Comparison of ENCODE assay signal across 20 cellular contexts in the genomic region with DNA sequence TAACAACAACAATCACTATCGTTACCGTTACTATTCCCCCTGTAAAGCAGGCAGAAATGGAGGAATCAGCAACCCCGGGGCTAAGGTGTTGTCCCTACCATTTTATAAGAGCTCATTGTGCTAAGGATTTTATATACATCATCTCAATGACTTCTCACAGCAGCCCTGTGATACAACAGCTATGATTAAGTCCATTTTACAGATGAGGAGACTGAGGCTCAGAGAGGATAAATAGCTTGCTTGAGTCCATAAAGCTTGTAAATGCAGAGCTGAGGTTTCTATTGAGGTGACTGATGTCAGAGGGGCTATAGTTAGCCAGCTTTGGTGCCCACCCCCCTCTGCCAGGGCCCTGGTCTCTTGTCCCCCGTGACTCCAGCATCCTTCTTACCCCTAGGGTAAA.
"Had no signal": no experiment of that assay in that cellular context is flagged by ENCODE, and none has a peak within 500 bp of the region (broad histone marks: within the 10 kb centered on the region; RNA-seq: fewer than 3 reads in every experiment).

No MANE protein-coding gene starts in this region.

- H3K27me3 ChIP-seq: suprapubic skin, vagina had no signal

- H3K27ac ChIP-seq: suprapubic skin, vagina had no signal

- H3K27me3 Mint-ChIP-seq: activated CD4-positive, alpha-beta memory T cell treated with anti-CD3 and anti-CD28 coated beads, Interleukin-2, amount 10 ng/mL, durations not matched to agents 7 days and 5 days; activated CD8-positive, alpha-beta memory T cell treated with anti-CD3 and anti-CD28 coated beads, Interleukin-2, amount 10 ng/mL, durations not matched to agents 7 days and 5 days; natural killer cell treated with Interleukin-12 subunit alpha and Interleukin-12 subunit beta and Interleukin-15 and Interleukin-18, amount 100 ng/mL, for 72 hours; stimulated activated naive CD8-positive, alpha-beta T cell treated with anti-CD3 and anti-CD28 coated beads, Interleukin-15, Interleukin-2, amounts not matched to agents 100 ng/mL and 50 ng/mL, for 24 hours had no signal

- H3K4me1 Mint-ChIP-seq: activated CD4-positive, alpha-beta memory T cell treated with anti-CD3 and anti-CD28 coated beads, Interleukin-2, amount 10 ng/mL, durations not matched to agents 7 days and 5 days; activated CD8-positive, alpha-beta memory T cell treated with anti-CD3 and anti-CD28 coated beads, Interleukin-2, amount 10 ng/mL, durations not matched to agents 7 days and 5 days had no signal

- H3K4me3 ChIP-seq: suprapubic skin, vagina had no signal

- H3K27ac Mint-ChIP-seq: activated CD4-positive, alpha-beta memory T cell treated with anti-CD3 and anti-CD28 coated beads, Interleukin-2, amount 10 ng/mL, durations not matched to agents 7 days and 5 days; activated CD8-positive, alpha-beta memory T cell treated with anti-CD3 and anti-CD28 coated beads, Interleukin-2, amount 10 ng/mL, durations not matched to agents 7 days and 5 days; activated naive CD4-positive, alpha-beta T cell treated with anti-CD3 and anti-CD28 coated beads for 36 hours; activated T-helper 2 cell treated with anti-CD3 and anti-CD28 coated beads, Interferon-gamma antibody, Interleukin-2, Interleukin-4, amounts not matched to agents 10 μg/mL and 5 μg/mL and 100 μg/mL, durations not matched to agents 14 hours and 24 hours and 36 hours; natural killer cell treated with Interleukin-12 subunit alpha and Interleukin-12 subunit beta and Interleukin-15 and Interleukin-18, amount 100 ng/mL, for 72 hours; stimulated activated naive CD8-positive, alpha-beta T cell treated with anti-CD3 and anti-CD28 coated beads, Interleukin-15, Interleukin-2, amounts not matched to agents 100 ng/mL and 50 ng/mL, for 24 hours had no signal

- DNase-seq: activated CD4-positive, alpha-beta memory T cell treated with anti-CD3 and anti-CD28 coated beads, Interleukin-2, amount 10 ng/mL, durations not matched to agents 7 days and 5 days; activated CD4-positive, alpha-beta T cell treated with anti-CD3 and anti-CD28 coated beads for 48 hours; activated CD4-positive, CD25-positive, alpha-beta regulatory T cell; activated CD8-positive, alpha-beta memory T cell treated with anti-CD3 and anti-CD28 coated beads, Interleukin-2, amount 10 ng/mL, durations not matched to agents 7 days and 5 days; activated naive CD4-positive, alpha-beta T cell treated with anti-CD3 and anti-CD28 coated beads for 36 hours; dermis blood vessel endothelial cell; effector memory CD4-positive, alpha-beta T cell; hippocampal formation; left cardiac atrium; retina; stimulated activated CD4-positive, alpha-beta T cell treated with anti-CD3 and anti-CD28 coated beads, Interleukin-2, amount 100 ng/mL, for 24 hours; T-helper 1 cell; T-helper 9 cell; trophoblast cell had no signal

- H3K9me3 Mint-ChIP-seq: activated CD4-positive, alpha-beta memory T cell treated with anti-CD3 and anti-CD28 coated beads, Interleukin-2, amount 10 ng/mL, durations not matched to agents 7 days and 5 days; activated naive CD4-positive, alpha-beta T cell treated with anti-CD3 and anti-CD28 coated beads for 36 hours; activated T-helper 2 cell treated with anti-CD3 and anti-CD28 coated beads, Interferon-gamma antibody, Interleukin-2, Interleukin-4, amounts not matched to agents 10 μg/mL and 5 μg/mL and 100 μg/mL, durations not matched to agents 14 hours and 24 hours and 36 hours; natural killer cell treated with Interleukin-12 subunit alpha and Interleukin-12 subunit beta and Interleukin-15 and Interleukin-18, amount 100 ng/mL, for 72 hours; stimulated activated naive CD8-positive, alpha-beta T cell treated with anti-CD3 and anti-CD28 coated beads, Interleukin-15, Interleukin-2, amounts not matched to agents 100 ng/mL and 50 ng/mL, for 24 hours had no signal

- ATAC-seq: activated CD8-positive, alpha-beta memory T cell treated with anti-CD3 and anti-CD28 coated beads, Interleukin-2, amount 10 ng/mL, durations not matched to agents 7 days and 5 days; left cardiac atrium; natural killer cell treated with Interleukin-12 subunit alpha and Interleukin-12 subunit beta and Interleukin-15 and Interleukin-18, amount 100 ng/mL, for 72 hours had no signal

- H3K4me3 Mint-ChIP-seq: activated CD4-positive, alpha-beta memory T cell treated with anti-CD3 and anti-CD28 coated beads, Interleukin-2, amount 10 ng/mL, durations not matched to agents 7 days and 5 days; activated CD8-positive, alpha-beta memory T cell treated with anti-CD3 and anti-CD28 coated beads, Interleukin-2, amount 10 ng/mL, durations not matched to agents 7 days and 5 days; activated naive CD4-positive, alpha-beta T cell treated with anti-CD3 and anti-CD28 coated beads for 36 hours; natural killer cell treated with Interleukin-12 subunit alpha and Interleukin-12 subunit beta and Interleukin-15 and Interleukin-18, amount 100 ng/mL, for 72 hours; stimulated activated naive CD8-positive, alpha-beta T cell treated with anti-CD3 and anti-CD28 coated beads, Interleukin-15, Interleukin-2, amounts not matched to agents 100 ng/mL and 50 ng/mL, for 24 hours had no signal

- H3K36me3 Mint-ChIP-seq: natural killer cell treated with Interleukin-12 subunit alpha and Interleukin-12 subunit beta and Interleukin-15 and Interleukin-18, amount 100 ng/mL, for 72 hours had no signal

- H3K4me1 ChIP-seq: vagina had no signal

- H3K9me3 ChIP-seq: suprapubic skin, vagina had no signal

- FAIRE-seq: islet of Langerhans had no signal
